Comparison of ENCODE assay signal across 9 cellular contexts in the genomic region with DNA sequence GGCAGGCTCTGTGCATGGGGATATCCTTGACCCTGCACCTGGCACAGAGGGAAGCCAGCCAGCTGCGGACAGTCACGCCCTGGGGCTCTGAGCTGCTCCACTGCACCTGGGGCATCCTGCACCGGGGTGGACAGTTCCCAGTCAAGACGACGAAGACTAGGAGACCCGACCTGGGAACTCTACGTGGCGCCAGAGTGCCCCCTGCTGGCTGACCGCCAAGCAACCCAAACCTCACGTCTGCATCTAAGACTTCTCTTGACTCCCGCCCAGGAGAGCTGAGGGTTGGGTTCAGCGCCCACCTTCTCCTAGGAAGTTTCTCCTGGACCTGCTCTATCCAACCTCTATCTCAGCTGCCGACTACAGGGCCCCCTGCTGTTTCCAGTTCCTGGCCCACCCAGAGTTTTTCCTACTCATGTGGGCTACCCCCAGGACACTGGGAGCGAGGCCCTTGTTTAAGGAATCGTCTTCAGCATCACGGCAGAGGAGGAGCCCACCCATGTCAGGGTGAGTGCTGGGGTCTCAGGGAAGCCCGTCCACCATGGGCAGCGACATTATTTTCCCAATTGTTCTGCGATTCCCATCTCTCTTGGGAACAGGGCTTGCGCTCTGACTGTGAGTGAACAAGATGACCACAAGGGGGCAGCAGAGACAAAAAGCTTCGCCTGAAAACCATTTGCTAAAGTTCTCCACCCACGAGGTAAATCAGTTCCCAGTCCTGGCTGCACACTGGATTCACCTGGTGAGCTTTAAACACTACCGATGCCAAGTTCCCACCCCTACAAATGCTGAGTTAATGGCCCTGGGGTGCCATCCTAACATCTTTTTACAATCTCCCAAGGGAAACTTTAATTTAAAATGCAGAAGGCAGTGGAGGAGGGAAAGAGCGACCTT. TPM values are rescaled to one million over a fixed set of nuclear protein-coding genes. Genes with fewer than 3 reads are reported as not detected.
DNase-seq lines count a peak whose midpoint lies in the region; ATAC-seq and TF ChIP-seq lines count a peak whose summit lies in the region.
"Had no signal": no experiment of that assay in that cellular context is flagged by ENCODE, and none has a peak within 500 bp of the region (broad histone marks: within the 10 kb centered on the region; RNA-seq: fewer than 3 reads in every experiment).

No MANE protein-coding gene starts in this region.

- no peaks in the 10 kb centered on the region for H3K79me2 ChIP-seq in mammary epithelial cell (ENCODE audit: insufficient read depth, low read length)

- CTCF ChIA-PET in mammary epithelial cell (lab: Charles Lee; ENCODE audit: low non-redundant PET) = interaction anchor here (0.6 to 1.0 kb wide), 4 partner anchors 82 to 199 kb away, joined by 3 to 5 read pairs (median 3); no protein-coding TSS in a partner anchor

- no peaks in the 10 kb centered on the region for H3K36me3 ChIP-seq in mammary epithelial cell (ENCODE audit: insufficient read depth, low read length)

- no peak overlapping the region for H3K27ac ChIP-seq in mammary epithelial cell (ENCODE audit: insufficient read depth, low read depth, low read length)

- dilution Hi-C loops in mammary epithelial cell (cut with HindIII; ENCODE audit: low sequenced_read_pairs) = loop anchor here (5.0 kb wide), 1 partner anchor 80 kb away; no protein-coding TSS in a partner anchor

- H4K20me1 ChIP-seq in mammary epithelial cell (ENCODE audit: insufficient read depth, low read length) = no peaks in the 10 kb centered on the region

- no peak for ATAC-seq in HG03457 (IDR thresholded peaks at IDR 0.05; ENCODE audit: unreplicated experiment)

- intact Hi-C loops in mammary epithelial cell (cut with micrococcal nuclease) = loop anchor here (1.0 to 2.0 kb wide), 5 partner anchors 82 to 199 kb away; no protein-coding TSS in a partner anchor

- BruUV-seq in mammary epithelial cell (replicated peaks; lab: Mats Ljungman, UMichigan) = no TSS peak

- in situ Hi-C loops in mammary epithelial cell (cut with MboI; ENCODE audit: low sequenced_read_pairs in 2 of 2) = loop anchor here (5.0 kb wide), 2 partner anchors 85 to 90 kb away; no protein-coding TSS in a partner anchor

- DNase-seq in COLO668 (lab: John Stamatoyannopoulos, UW; ENCODE audit: unreplicated experiment) (peak; percentile 65), HCEC 1CT (peak; percentile 41), NCI-H2171 (lab: John Stamatoyannopoulos, UW) (peak; percentile 70), mammary epithelial cell (peak; percentile 49), inferior parietal cortex (ENCODE audit: extremely low spot score) (peak; percentile 88)
- DNase-seq in stimulated activated CD4-positive, alpha-beta T cell treated with anti-CD3 and anti-CD28 coated beads, Interleukin-12 subunit alpha, Interleukin-12 subunit beta, amount 100 ng/mL, for 4 hours = peak; percentile 53

- peaks cover 2% of the 10 kb centered on the region for H3K27me3 ChIP-seq in mammary epithelial cell (ENCODE audit: insufficient read depth, low read length)

- H3K4me2 ChIP-seq in mammary epithelial cell (ENCODE audit: insufficient read depth, low read depth, low read length) = peak overlapping the region; percentile 24

- H2AFZ ChIP-seq in mammary epithelial cell (ENCODE audit: low read depth, low read length) = peak overlapping the region; percentile 36

- no peaks in the 10 kb centered on the region for H3K4me1 ChIP-seq in mammary epithelial cell (ENCODE audit: insufficient read depth, low read length)

- peak; percentile 79 for TF ChIP-seq CTCF in WI38 (IDR thresholded peaks at IDR 0.05; ENCODE audit: low read depth, low read length)
- TF ChIP-seq CTCF in mammary epithelial cell (conservative IDR thresholded peaks at IDR 0.05 in 1 of 2, IDR thresholded peaks at IDR 0.05 in 1 of 2; ENCODE audit: extremely low read depth in 1 of 2, insufficient read depth in 1 of 2, low read depth in 1 of 2, low read length in 2 of 2) = peak; percentile 72 to 84

- H3K9ac ChIP-seq in mammary epithelial cell (ENCODE audit: insufficient read depth, low read length) = no peak overlapping the region

- H3K4me3 ChIP-seq in WI38 (ENCODE audit: low read depth, low read length) = no peak overlapping the region
- H3K4me3 ChIP-seq in mammary epithelial cell (replicated peaks in 1 of 3; ENCODE audit: insufficient read depth in 1 of 3, low read depth in 2 of 3, low read length in 3 of 3) = no peak overlapping the region

- H3K9me3 ChIP-seq in mammary epithelial cell (replicated peaks; ENCODE audit: insufficient read depth, low read length) = no peaks in the 10 kb centered on the region

- WGBS in mammary epithelial cell (ENCODE audit: low coverage, missing lambda C conversion rate) = 16% methylated on average over 14 of the region's 24 CpGs

RNA-seq across cellular contexts. Expression of a gene that starts 29.3 kb away (rescaled TPM):
- not detected for total RNA-seq in mammary epithelial cell
- polyA plus RNA-seq in mammary epithelial cell = not detected
- not detected for polyA minus RNA-seq in mammary epithelial cell
- total RNA-seq: T-helper 2 cell treated with Interferon-gamma antibody and Interleukin-4, amounts not matched to agents 100 ng/mL and 5 ng/mL, for 36 hours had no signal

RNA-seq across cellular contexts. Expression of a gene that starts 49.5 kb away (rescaled TPM):
- total RNA-seq in mammary epithelial cell = 10 to 100 TPM in 1 of 2 donors, 1 to 10 TPM in 1; 6.2 to 16.2 TPM
- polyA plus RNA-seq in mammary epithelial cell = 3.8 TPM
- polyA minus RNA-seq in mammary epithelial cell = 1.5 TPM

RNA-seq across cellular contexts. Expression of a gene that starts 54.0 kb away (rescaled TPM):
- 10 to 100 TPM in 1 of 2 donors, 1 to 10 TPM in 1; 1.5 to 16.7 TPM for total RNA-seq in mammary epithelial cell
- 2.6 TPM for polyA plus RNA-seq in mammary epithelial cell
- polyA minus RNA-seq in mammary epithelial cell = not detected
- total RNA-seq: T-helper 2 cell treated with Interferon-gamma antibody and Interleukin-4, amounts not matched to agents 100 ng/mL and 5 ng/mL, for 36 hours had no signal
